Comparison of ENCODE assay signal across 22 cellular contexts in the genomic region with DNA sequence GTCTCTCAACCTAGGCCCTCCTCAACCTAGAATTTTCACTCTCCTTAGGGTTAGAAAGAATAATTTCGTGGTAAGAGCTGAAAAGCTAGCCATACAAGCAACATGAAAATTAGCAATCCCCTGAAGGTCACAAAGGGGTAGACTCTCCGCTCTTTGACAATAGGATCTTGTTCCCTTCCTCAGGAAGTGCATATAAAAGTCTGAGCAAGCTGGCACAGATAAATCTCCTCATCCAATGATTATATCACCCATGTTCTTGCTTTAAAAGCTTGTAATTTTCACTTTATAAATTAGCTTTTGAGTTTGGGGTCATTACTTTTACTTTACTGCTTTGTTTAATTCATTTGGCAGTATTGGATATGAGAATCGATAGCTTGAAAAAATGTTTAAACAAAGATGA.
DNase-seq lines count a peak whose midpoint lies in the region; ATAC-seq, FAIRE-seq and TF ChIP-seq lines count a peak whose summit lies in the region.
"Had no signal": no experiment of that assay in that cellular context is flagged by ENCODE, and none has a peak within 500 bp of the region (broad histone marks: within the 10 kb centered on the region; RNA-seq: fewer than 3 reads in every experiment).

No MANE protein-coding gene starts in this region.

- H3K27ac ChIP-seq in mammary epithelial cell (ENCODE audit: insufficient read depth, low read depth, low read length): peak overlapping the region; percentile 57
- H3K27ac ChIP-seq in breast epithelium: peak overlapping the region in 1 of 2 donors; percentile 1
- no peak overlapping the region for H3K27ac ChIP-seq in RWPE1
- peak overlapping the region; percentile 91 for H3K27ac ChIP-seq in endothelial cell of umbilical vein (ENCODE audit: insufficient read depth, low read depth, low read length)
- H3K27ac ChIP-seq: SJSA1 had no signal

- BruUV-seq in mammary epithelial cell (replicated peaks; lab: Mats Ljungman, UMichigan) (no TSS peak), endothelial cell of umbilical vein (replicated peaks; lab: Mats Ljungman, UMichigan) (no TSS peak)

- no peak overlapping the region for H3K4me3 Mint-ChIP-seq in activated CD8-positive, alpha-beta memory T cell treated with anti-CD3 and anti-CD28 coated beads, Interleukin-2, amount 10 ng/mL, durations not matched to agents 7 days and 5 days
- H3K4me3 Mint-ChIP-seq: CD4-positive, alpha-beta T cell; H9; IgD-negative memory B cell had no signal

- no peak for FAIRE-seq in endothelial cell of umbilical vein (lab: Jason Lieb, UNC)
- FAIRE-seq: A204.1, GM12891, GM18507 had no signal

- WGBS in mammary epithelial cell (ENCODE audit: low coverage, missing lambda C conversion rate): 0% methylated on average over 3 of the region's 3 CpGs
- WGBS in lower leg skin, 2 donors: 53 to 60% methylated on average over 3 of the region's 3 CpGs

- TF ChIP-seq CTCF in mammary epithelial cell (conservative IDR thresholded peaks at IDR 0.05 in 1 of 2, IDR thresholded peaks at IDR 0.05 in 1 of 2; ENCODE audit: extremely low read depth in 1 of 2, insufficient read depth in 1 of 2, low read depth in 1 of 2, low read length in 2 of 2) (no peak), breast epithelium (IDR thresholded peaks at IDR 0.05) (no peak), RWPE1 (conservative IDR thresholded peaks at IDR 0.05; ENCODE audit: low read depth) (no peak), endothelial cell of umbilical vein (IDR thresholded peaks at IDR 0.05; ENCODE audit: extremely low read depth in 1 of 2, insufficient read depth in 1 of 2, low read depth in 1 of 2, low read length in 2 of 2) (no peak), lower leg skin (IDR thresholded peaks at IDR 0.05) (no peak)

- H3K4me2 ChIP-seq in mammary epithelial cell (ENCODE audit: insufficient read depth, low read depth, low read length) (peak overlapping the region; percentile 77), endothelial cell of umbilical vein (ENCODE audit: insufficient read depth, low read length) (peak overlapping the region; percentile 97)

- no peaks in the 10 kb centered on the region for H3K9me1 ChIP-seq in endothelial cell of umbilical vein (replicated peaks; ENCODE audit: control insufficient read depth, extremely low read depth, insufficient read depth, low read length)

- TF ChIP-seq POLR2A in breast epithelium (IDR thresholded peaks at IDR 0.05) (no peak), endothelial cell of umbilical vein (IDR thresholded peaks at IDR 0.05; ENCODE audit: low read depth, low read length) (no peak), lower leg skin (IDR thresholded peaks at IDR 0.05) (no peak)

- H3K4me1 ChIP-seq in mammary epithelial cell (ENCODE audit: insufficient read depth, low read length) (peaks cover 22% of the 10 kb centered on the region), breast epithelium (no peaks in the 10 kb centered on the region), endothelial cell of umbilical vein (ENCODE audit: control insufficient read depth, extremely low read depth, insufficient read depth, low read length) (peaks cover 38% of the 10 kb centered on the region)
- H3K4me1 ChIP-seq: SJSA1 had no signal

- in situ Hi-C loops in mammary epithelial cell (cut with MboI; ENCODE audit: low sequenced_read_pairs in 2 of 2): no loop called here

- no peak for ATAC-seq in activated CD8-positive, alpha-beta memory T cell treated with anti-CD3 and anti-CD28 coated beads, Interleukin-2, amount 10 ng/mL, durations not matched to agents 7 days and 5 days
- ATAC-seq: PC-3 had no signal

- peak overlapping the region; percentile 46 for H2AFZ ChIP-seq in mammary epithelial cell (ENCODE audit: low read depth, low read length)
- H2AFZ ChIP-seq in endothelial cell of umbilical vein (ENCODE audit: low read depth, low read length): no peak overlapping the region

- H3K9ac ChIP-seq in mammary epithelial cell (ENCODE audit: insufficient read depth, low read length): no peak overlapping the region
- peak overlapping the region; percentile 75 for H3K9ac ChIP-seq in endothelial cell of umbilical vein (replicated peaks; ENCODE audit: extremely low read depth, insufficient read depth, low read length)

- no peaks in the 10 kb centered on the region for H3K4me1 Mint-ChIP-seq in activated CD8-positive, alpha-beta memory T cell treated with anti-CD3 and anti-CD28 coated beads, Interleukin-2, amount 10 ng/mL, durations not matched to agents 7 days and 5 days
- H3K4me1 Mint-ChIP-seq: H9, IgD-negative memory B cell had no signal

- peak overlapping the region in 1 of 3 experiments; percentile 22 for H3K4me3 ChIP-seq in mammary epithelial cell (replicated peaks in 1 of 3; ENCODE audit: insufficient read depth in 1 of 3, low read depth in 2 of 3, low read length in 3 of 3)
- no peak overlapping the region for H3K4me3 ChIP-seq in breast epithelium
- H3K4me3 ChIP-seq in endothelial cell of umbilical vein (replicated peaks in 1 of 3; ENCODE audit: insufficient read depth in 1 of 3, low read depth in 1 of 3, low read length in 3 of 3): peak overlapping the region in 1 of 3 experiments; percentile 59
- H3K4me3 ChIP-seq in lower leg skin (ENCODE audit: low read depth, poor library complexity, severe bottlenecking): no peak overlapping the region
- H3K4me3 ChIP-seq: SJSA1 had no signal

- intact Hi-C loops in mammary epithelial cell (cut with micrococcal nuclease): no loop called here
- intact Hi-C loops in breast epithelium (cut with DNase I; ENCODE audit: low total_unique reads): no loop called here
- intact Hi-C loops in endothelial cell of umbilical vein (cut with micrococcal nuclease): loop anchor here (1.0 to 10.0 kb wide), 4 partner anchors 8 to 1401 kb away; no protein-coding TSS in a partner anchor
- intact Hi-C loops in lower leg skin (cut with DNase I; ENCODE audit: low total_unique reads): no loop called here

- H3K36me3 ChIP-seq in mammary epithelial cell (ENCODE audit: insufficient read depth, low read length) (no peaks in the 10 kb centered on the region), breast epithelium (no peaks in the 10 kb centered on the region), endothelial cell of umbilical vein (ENCODE audit: control insufficient read depth in 2 of 2, extremely low read depth in 1 of 2, insufficient read depth in 2 of 2, low read length in 2 of 2) (no peaks in the 10 kb centered on the region)
- H3K36me3 ChIP-seq: SJSA1 had no signal

- H3K27ac Mint-ChIP-seq in activated CD8-positive, alpha-beta memory T cell treated with anti-CD3 and anti-CD28 coated beads, Interleukin-2, amount 10 ng/mL, durations not matched to agents 7 days and 5 days: no peak overlapping the region
- H3K27ac Mint-ChIP-seq: CD4-positive, alpha-beta T cell; H9; IgD-negative memory B cell had no signal

- H4K20me1 ChIP-seq in mammary epithelial cell (ENCODE audit: insufficient read depth, low read length) (no peaks in the 10 kb centered on the region), endothelial cell of umbilical vein (replicated peaks; ENCODE audit: control insufficient read depth, extremely low read depth, insufficient read depth, low read length) (no peaks in the 10 kb centered on the region)

- no peaks in the 10 kb centered on the region for H3K36me3 Mint-ChIP-seq in activated CD8-positive, alpha-beta memory T cell treated with anti-CD3 and anti-CD28 coated beads, Interleukin-2, amount 10 ng/mL, durations not matched to agents 7 days and 5 days
- H3K36me3 Mint-ChIP-seq: IgD-negative memory B cell had no signal

- H3K27me3 Mint-ChIP-seq in activated CD8-positive, alpha-beta memory T cell treated with anti-CD3 and anti-CD28 coated beads, Interleukin-2, amount 10 ng/mL, durations not matched to agents 7 days and 5 days: no peaks in the 10 kb centered on the region
- H3K27me3 Mint-ChIP-seq: CD4-positive, alpha-beta T cell; IgD-negative memory B cell had no signal

- H3K79me2 ChIP-seq in mammary epithelial cell (ENCODE audit: insufficient read depth, low read length): no peaks in the 10 kb centered on the region
- no peaks in the 10 kb centered on the region for H3K79me2 ChIP-seq in endothelial cell of umbilical vein (ENCODE audit: control insufficient read depth, insufficient read depth, low read length)

- H3K9me3 Mint-ChIP-seq in activated CD8-positive, alpha-beta memory T cell treated with anti-CD3 and anti-CD28 coated beads, Interleukin-2, amount 10 ng/mL, durations not matched to agents 7 days and 5 days (ENCODE audit: low read depth): peaks cover 3% of the 10 kb centered on the region

- POLR2A ChIA-PET in RWPE1 (lab: Yijun Ruan, JAX; ENCODE audit: low non-redundant PET) (no interaction called here), endothelial cell of umbilical vein (lab: Charles Lee) (no interaction called here)

- H3K9me3 ChIP-seq in mammary epithelial cell (replicated peaks; ENCODE audit: insufficient read depth, low read length) (no peaks in the 10 kb centered on the region), breast epithelium (no peaks in the 10 kb centered on the region), endothelial cell of umbilical vein (replicated peaks; ENCODE audit: control insufficient read depth, insufficient read depth, low read length) (no peaks in the 10 kb centered on the region)
- H3K9me3 ChIP-seq: SJSA1 had no signal

- DNase-seq in mammary epithelial cell (peak; percentile 64), breast epithelium (ENCODE audit: low spot score in 2 of 2) (no peak), RWPE1 (ENCODE audit: low spot score) (peak; percentile 13), endothelial cell of umbilical vein (ENCODE audit: low read depth, low spot score) (peak; percentile 79), lower leg skin (ENCODE audit: low spot score in 2 of 2) (no peak), 8988T (no peak), cerebellar nuclear complex (lab: John Stamatoyannopoulos, UW) (no peak)
- DNase-seq in activated CD8-positive, alpha-beta memory T cell treated with anti-CD3 and anti-CD28 coated beads, Interleukin-2, amount 10 ng/mL, durations not matched to agents 7 days and 5 days: no peak
- DNase-seq: Calu3; CD4-positive, alpha-beta T cell; H9; Kasumi-1; NCI-H1105; NCI-H2081 treated with DMSO at 0.1 percent for 48 hours; NCI-H510A; NCI-H82 had no signal

- no peaks in the 10 kb centered on the region for H3K27me3 ChIP-seq in mammary epithelial cell (ENCODE audit: insufficient read depth, low read length)
- no peaks in the 10 kb centered on the region for H3K27me3 ChIP-seq in breast epithelium
- H3K27me3 ChIP-seq in endothelial cell of umbilical vein (ENCODE audit: control insufficient read depth in 2 of 2, insufficient read depth in 2 of 2, low read length in 2 of 2): no peaks in the 10 kb centered on the region
- H3K27me3 ChIP-seq: SJSA1 had no signal

- CTCF ChIA-PET in mammary epithelial cell (lab: Charles Lee; ENCODE audit: low non-redundant PET): no interaction called here
- CTCF ChIA-PET in RWPE1 (lab: Yijun Ruan, JAX): interaction anchor here (0.9 kb wide), 1 partner anchor 14 kb away, joined by 3 read pairs; no protein-coding TSS in a partner anchor
- CTCF ChIA-PET in endothelial cell of umbilical vein (lab: Charles Lee): interaction anchor here (1.0 to 1.9 kb wide), 3 partner anchors 22 to 75 kb away, joined by 3 to 5 read pairs (median 3); no protein-coding TSS in a partner anchor
- CTCF ChIA-PET in activated CD8-positive, alpha-beta memory T cell treated with anti-CD3 and anti-CD28 coated beads, Interleukin-2, amount 10 ng/mL, durations not matched to agents 7 days and 5 days (lab: Charles Lee): no interaction called here

- dilution Hi-C loops in mammary epithelial cell (cut with HindIII; ENCODE audit: low sequenced_read_pairs): no loop called here
- dilution Hi-C loops in endothelial cell of umbilical vein (cut with MboI; ENCODE audit: extremely low pct_ligation_motif_present, low sequenced_read_pairs): no loop called here

Comparison
In these comparisons a context has a peak if more than half of its experiments do, and no peak if none do; other contexts are left out.
1. DNase-seq: peak in mammary epithelial cell (single experiment), RWPE1 (single experiment) and endothelial cell of umbilical vein (single experiment); none in breast epithelium (0 of 2), lower leg skin (0 of 2), 8988T (single experiment), cerebellar nuclear complex (0 of 2) and activated CD8-positive, alpha-beta memory T cell treated with anti-CD3 and anti-CD28 coated beads, Interleukin-2, amount 10 ng/mL, durations not matched to agents 7 days and 5 days (single experiment).
2. CTCF ChIA-PET loops: an anchor here in RWPE1 (0.9 kb wide) and endothelial cell of umbilical vein (1.0 to 1.9 kb wide); none called in mammary epithelial cell and activated CD8-positive, alpha-beta memory T cell treated with anti-CD3 and anti-CD28 coated beads, Interleukin-2, amount 10 ng/mL, durations not matched to agents 7 days and 5 days.